ENCODE assay signal across 8 cellular contexts in genomic region chr13:26482451-26483197, GRCh38.
DNase-seq lines count a peak whose midpoint lies in the region; FAIRE-seq and TF ChIP-seq lines count a peak whose summit lies in the region.

No MANE protein-coding gene starts in this region.

- no peaks in the 10 kb centered on the region for H3K36me3 ChIP-seq in kidney (ENCODE audit: control insufficient read depth in 1 of 2, insufficient read depth in 2 of 2, low read length in 2 of 2)

- H3K9me3 ChIP-seq in kidney (ENCODE audit: control insufficient read depth in 1 of 2, low read length in 2 of 2): no peaks in the 10 kb centered on the region

- in situ Hi-C loops in T47D (cut with HindIII; ENCODE audit: low pct_unique_long_range_greater_than_20kb, low sequenced_read_pairs): no loop called here

- H3K9me3 Mint-ChIP-seq in HFFc6: no peaks in the 10 kb centered on the region

- H3K36me3 Mint-ChIP-seq in HFFc6 (ENCODE audit: low read depth): no peaks in the 10 kb centered on the region

- no peaks in the 10 kb centered on the region for H3K4me1 ChIP-seq in kidney (ENCODE audit: control insufficient read depth in 1 of 2, insufficient read depth in 1 of 2, low read depth in 1 of 2, low read length in 2 of 2)

- FAIRE-seq in kidney (lab: Jason Lieb, UNC): peak; percentile 38

- H3K27ac ChIP-seq in VCaP: peak overlapping the region; percentile 52; the same call in 1 of the 2 replicates
- H3K27ac ChIP-seq in kidney (ENCODE audit: low read depth in 2 of 2, low read length in 2 of 2): no peak overlapping the region

- no peak overlapping the region for H3K27ac Mint-ChIP-seq in HFFc6

- DNase-seq in GM03348 (ENCODE audit: low spot score) (peak; percentile 76), HFFc6 (peak; percentile 66), NCI-H2107 treated with DMSO at 0.1 percent for 48 hours (lab: John Stamatoyannopoulos, UW; ENCODE audit: unreplicated experiment) (peak; percentile 38), T47D (ENCODE audit: low read depth in 1 of 2, low spot score in 1 of 2) (peak; percentile 33 to 81), kidney (no peak), NCI-H128 (lab: John Stamatoyannopoulos, UW; ENCODE audit: unreplicated experiment) (no peak)
- DNase-seq in stimulated activated CD4-positive, alpha-beta T cell treated with anti-CD3 and anti-CD28 coated beads, Interleukin-2, amount 100 ng/mL, for 4 hours (ENCODE audit: low read depth): peak; percentile 29

- peaks cover 19% of the 10 kb centered on the region for H3K4me1 Mint-ChIP-seq in HFFc6 (ENCODE audit: low read depth)

- H3K27me3 Mint-ChIP-seq in HFFc6 (ENCODE audit: insufficient read depth): no peaks in the 10 kb centered on the region

- no peak overlapping the region for H3K4me3 Mint-ChIP-seq in HFFc6

- peak overlapping the region; percentile 52 to 59 for H3K4me3 ChIP-seq in kidney (ENCODE audit: low read length in 2 of 2)

- H3K9ac ChIP-seq in kidney (ENCODE audit: low read length in 2 of 2): no peak overlapping the region

- intact Hi-C loops in kidney (cut with DNase I): loop anchor here (10.0 kb wide), 1 partner anchor 212 kb away; no protein-coding TSS in a partner anchor

- TF ChIP-seq CTCF in HFFc6 (IDR thresholded peaks at IDR 0.05) (peak; percentile 96), VCaP (conservative IDR thresholded peaks at IDR 0.05) (peak; percentile 86), kidney (IDR thresholded peaks at IDR 0.05; ENCODE audit: borderline replicate concordance, extremely low read depth, insufficient read depth) (peak; percentile 87)

Comparison
In these comparisons a context has a peak if more than half of its experiments do, and no peak if none do; other contexts are left out.
1. DNase-seq: peak in GM03348 (single experiment), HFFc6 (single experiment), NCI-H2107 treated with DMSO at 0.1 percent for 48 hours (single experiment), T47D (2 of 2) and stimulated activated CD4-positive, alpha-beta T cell treated with anti-CD3 and anti-CD28 coated beads, Interleukin-2, amount 100 ng/mL, for 4 hours (single experiment); none in kidney (single experiment) and NCI-H128 (single experiment).
2. Peak in every context shown above with its lines, with median percentiles within 50 percentile points of each other: CTCF ChIP-seq.